ENCODE assay signal across 9 cellular contexts in the genomic region with DNA sequence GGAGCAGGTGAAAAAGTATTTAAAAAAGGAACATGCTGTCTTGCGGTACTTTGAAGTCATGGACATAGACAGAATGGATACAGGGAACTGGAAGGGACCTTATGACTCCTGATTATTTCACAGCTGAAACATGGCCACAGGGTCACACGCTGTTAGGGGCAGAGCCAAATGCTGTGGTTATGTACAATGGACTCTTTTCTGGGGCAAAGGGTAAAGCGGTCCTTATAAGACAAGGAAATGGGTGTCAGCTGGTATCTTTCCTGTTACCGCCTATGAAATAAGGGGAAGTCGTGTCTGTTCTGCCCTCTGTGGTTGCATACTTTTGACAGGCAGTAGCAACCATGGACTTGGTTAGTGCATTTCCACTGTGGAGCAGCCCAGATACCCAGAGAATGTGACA. TPM values are rescaled to one million over a fixed set of nuclear protein-coding genes. Genes with fewer than 3 reads are reported as not detected.
DNase-seq lines count a peak whose midpoint lies in the region; TF ChIP-seq lines count a peak whose summit lies in the region.
"Had no signal": no experiment of that assay in that cellular context is flagged by ENCODE, and none has a peak within 500 bp of the region (broad histone marks: within the 10 kb centered on the region; RNA-seq: fewer than 3 reads in every experiment).

No MANE protein-coding gene starts in this region.

- no peaks in the 10 kb centered on the region for H3K27me3 ChIP-seq in BLaER1 treated with 17β-estradiol and CSF1 and Interleukin-3, amounts not matched to agents 10 nM and 100 nM
- no peaks in the 10 kb centered on the region for H3K27me3 ChIP-seq in MM.1S (replicated peaks; ENCODE audit: insufficient read depth, low read length)

- no peak overlapping the region for H2AFZ ChIP-seq in MM.1S (ENCODE audit: low read length)

- no peak overlapping the region for H3K4me3 ChIP-seq in BLaER1 treated with 17β-estradiol and CSF1 and Interleukin-3, amounts not matched to agents 10 nM and 100 nM
- H3K4me3 ChIP-seq in MM.1S (ENCODE audit: low read length), result no peak overlapping the region

- no peaks in the 10 kb centered on the region for H3K79me2 ChIP-seq in MM.1S (ENCODE audit: low read length)

- H3K27ac ChIP-seq in BLaER1 treated with 17β-estradiol and CSF1 and Interleukin-3, amounts not matched to agents 10 nM and 100 nM, result peak overlapping the region; percentile 1 to 78 (median 68); a peak in 18 of 22 replicates
- H3K27ac ChIP-seq in MM.1S (ENCODE audit: low read length) (peak overlapping the region; percentile 76; the same call in 1 of the 2 replicates), caudate nucleus (ENCODE audit: low read depth, low read length) (peak overlapping the region; percentile 84)

- H3K4me1 ChIP-seq in BLaER1 treated with 17β-estradiol and CSF1 and Interleukin-3, amounts not matched to agents 10 nM and 100 nM, result peaks cover 18 to 78% (median 36%) of the 10 kb centered on the region in 10 experiments
- peaks cover 22% of the 10 kb centered on the region for H3K4me1 ChIP-seq in MM.1S (ENCODE audit: low read length)

- TF ChIP-seq CTCF in MM.1S (IDR thresholded peaks at IDR 0.05; ENCODE audit: low read length), result no peak

- DNase-seq in MM.1S, result peak; percentile 43
- DNase-seq in caudate nucleus (lab: John Stamatoyannopoulos, UW), result peak in 7 of 61 donors; percentile 11 to 57 (median 21)
- peak; percentile 69 for DNase-seq in mucosa of gallbladder (ENCODE audit: low spot score)
- no peak for DNase-seq in middle frontal gyrus (ENCODE audit: extremely low spot score, low spot score)
- no peak for DNase-seq in SHP77 (lab: John Stamatoyannopoulos, UW)
- no peak for DNase-seq in activated CD4-positive, CD25-positive, alpha-beta regulatory T cell treated with anti-CD3 and anti-CD28 coated beads, Interleukin-2, amount 50 U/mL, for 72 hours
- DNase-seq in stimulated activated CD4-positive, alpha-beta T cell treated with anti-CD3 and anti-CD28 coated beads, Interleukin-15, amount 100 ng/mL, for 24 hours, result no peak
- DNase-seq: DND-41 had no signal

- no peaks in the 10 kb centered on the region for H3K9me3 ChIP-seq in BLaER1 treated with 17β-estradiol and CSF1 and Interleukin-3, amounts not matched to agents 10 nM and 100 nM (replicated peaks in 1 of 11)
- H3K9me3 ChIP-seq in MM.1S (replicated peaks; ENCODE audit: insufficient read depth, low read length), result no peaks in the 10 kb centered on the region

- peak overlapping the region; percentile 44 to 94 (median 77) for H3K4me2 ChIP-seq in BLaER1 treated with 17β-estradiol and CSF1 and Interleukin-3, amounts not matched to agents 10 nM and 100 nM
- peak overlapping the region; percentile 42; the same call in 1 of the 2 replicates for H3K4me2 ChIP-seq in MM.1S (ENCODE audit: low read depth, low read length)

- no peaks in the 10 kb centered on the region for H3K9me2 ChIP-seq in MM.1S (replicated peaks; ENCODE audit: insufficient read depth, low read length)

- peaks cover 37 to 82% (median 58%) of the 10 kb centered on the region in 11 experiments for H3K36me3 ChIP-seq in BLaER1 treated with 17β-estradiol and CSF1 and Interleukin-3, amounts not matched to agents 10 nM and 100 nM
- H3K36me3 ChIP-seq in MM.1S (replicated peaks; ENCODE audit: insufficient read depth, low read length), result no peaks in the 10 kb centered on the region

- H3F3A ChIP-seq in MM.1S (ENCODE audit: insufficient read depth, low read length), result peaks cover 27% of the 10 kb centered on the region

- H3K9ac ChIP-seq in BLaER1 treated with 17β-estradiol and CSF1 and Interleukin-3, amounts not matched to agents 10 nM and 100 nM, result peak overlapping the region in 10 of 11 experiments; percentile 8 to 71 (median 36); a peak in 13 of 22 replicates
- no peak overlapping the region for H3K9ac ChIP-seq in MM.1S (ENCODE audit: low read length)

- peaks cover 0 to 76% (median 8%) of the 10 kb centered on the region in 11 experiments; a peak in 9 of 22 replicates for H4K20me1 ChIP-seq in BLaER1 treated with 17β-estradiol and CSF1 and Interleukin-3, amounts not matched to agents 10 nM and 100 nM
- no peaks in the 10 kb centered on the region for H4K20me1 ChIP-seq in MM.1S (ENCODE audit: insufficient read depth, low read length)

RNA-seq across cellular contexts. Expression of gene ST14, which starts 12.8 kb away (rescaled TPM):
- 193 TPM for total RNA-seq in mucosa of gallbladder

Comparison
In these comparisons a context has a peak if more than half of its experiments do, and no peak if none do; other contexts are left out.
1. DNase-seq: peak in MM.1S (single experiment) and mucosa of gallbladder (single experiment); none in middle frontal gyrus (single experiment), SHP77 (0 of 2), activated CD4-positive, CD25-positive, alpha-beta regulatory T cell treated with anti-CD3 and anti-CD28 coated beads, Interleukin-2, amount 50 U/mL, for 72 hours (single experiment) and stimulated activated CD4-positive, alpha-beta T cell treated with anti-CD3 and anti-CD28 coated beads, Interleukin-15, amount 100 ng/mL, for 24 hours (single experiment).
2. Peak in every context shown above with its lines, with median percentiles within 50 percentile points of each other: H3K27ac ChIP-seq.